Comparison of ENCODE assay signal across 12 cellular contexts in the genomic region with DNA sequence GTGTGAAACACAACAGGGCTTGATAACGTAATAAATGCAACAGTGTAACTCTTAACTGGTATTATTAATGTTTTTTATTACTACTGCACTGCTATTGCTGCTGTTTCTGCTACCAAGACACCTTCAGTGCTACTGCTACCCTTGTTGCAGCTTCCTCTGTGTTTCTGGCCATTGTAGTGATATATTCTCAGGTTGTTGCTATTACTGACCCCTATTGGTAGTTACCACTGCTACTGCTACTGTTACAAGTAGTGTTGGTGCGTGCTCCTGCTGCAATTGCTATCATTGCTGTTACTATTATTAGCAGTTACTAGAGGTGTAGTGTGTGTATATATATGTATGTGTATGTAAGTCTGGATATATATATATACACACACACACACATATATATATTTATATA.
A peak's percentile ranks its signal among the peaks of the same experiment; 100 is the strongest.
DNase-seq lines count a peak whose midpoint lies in the region; ATAC-seq, FAIRE-seq and TF ChIP-seq lines count a peak whose summit lies in the region.
"Had no signal": no experiment of that assay in that cellular context is flagged by ENCODE, and none has a peak within 500 bp of the region (broad histone marks: within the 10 kb centered on the region; RNA-seq: fewer than 3 reads in every experiment).

No MANE protein-coding gene starts in this region.

- peak; percentile 60 for FAIRE-seq in H1 (lab: Jason Lieb, UNC)
- FAIRE-seq: astrocyte, islet of Langerhans had no signal

- H3K27ac Mint-ChIP-seq in type B pancreatic cell: no peak overlapping the region
- no peak overlapping the region for H3K27ac Mint-ChIP-seq in naive thymus-derived CD4-positive, alpha-beta T cell

- H3K27ac ChIP-seq in heart right ventricle (peak overlapping the region in 6 of 10 donors; percentile 34 to 77 (median 55)), H1 (ENCODE audit: low read depth, low read length) (no peak overlapping the region)
- no peak overlapping the region for H3K27ac ChIP-seq in naive thymus-derived CD4-positive, alpha-beta T cell (ENCODE audit: low read depth, low read length)

- H2BK5ac ChIP-seq in H1 (ENCODE audit: low read depth, low read length): no peak overlapping the region

- no peaks in the 10 kb centered on the region for H3K4me1 Mint-ChIP-seq in type B pancreatic cell (ENCODE audit: unreplicated experiment)
- peaks cover 5 to 19% (median 8%) of the 10 kb centered on the region in 7 donors for H3K4me1 Mint-ChIP-seq in naive thymus-derived CD4-positive, alpha-beta T cell

- POLR2A ChIA-PET in H1 (lab: Charles Lee; ENCODE audit: partially characterized antibody): no interaction called here
- POLR2A ChIA-PET in naive thymus-derived CD4-positive, alpha-beta T cell (lab: Charles Lee): no interaction called here

- H3K36me3 Mint-ChIP-seq in type B pancreatic cell: no peaks in the 10 kb centered on the region
- no peaks in the 10 kb centered on the region for H3K36me3 Mint-ChIP-seq in naive thymus-derived CD4-positive, alpha-beta T cell

- H3K4ac ChIP-seq in H1 (replicated peaks; ENCODE audit: insufficient read length, low read depth, low read length): no peak overlapping the region

- H3K23ac ChIP-seq in H1 (ENCODE audit: insufficient read length): no peak overlapping the region

- no peaks in the 10 kb centered on the region for H4K20me1 ChIP-seq in H1 (replicated peaks in 1 of 2; ENCODE audit: control insufficient read depth in 1 of 2, insufficient read depth in 2 of 2, low read length in 2 of 2)

- no peak overlapping the region for H3K18ac ChIP-seq in H1 (ENCODE audit: extremely low read depth, low read length)

- H2AK5ac ChIP-seq in H1 (ENCODE audit: low read depth, low read length): no peak overlapping the region

- no peak overlapping the region for H3K9ac ChIP-seq in H1 (replicated peaks in 1 of 4; ENCODE audit: extremely low read depth in 1 of 4, low read depth in 3 of 4, low read length in 3 of 4)

- DNase-seq in heart right ventricle: no peak
- DNase-seq in cardiac septum (ENCODE audit: low spot score): no peak
- peak; percentile 4 for DNase-seq in MV-4-11 (lab: John Stamatoyannopoulos, UW)
- DNase-seq in H1 (ENCODE audit: low read depth in 1 of 2, low spot score in 2 of 2): no peak
- DNase-seq in type B pancreatic cell (ENCODE audit: extremely low spot score, unreplicated experiment): no peak
- no peak for DNase-seq in G401 (ENCODE audit: low spot score)
- no peak for DNase-seq in HK-2 (ENCODE audit: unreplicated experiment)
- DNase-seq in naive thymus-derived CD4-positive, alpha-beta T cell: no peak

- H3K4me3 ChIP-seq in heart right ventricle (no peak overlapping the region), H1 (ENCODE audit: extremely low read depth in 1 of 4, insufficient read depth in 2 of 4, low read depth in 3 of 4, low read length in 4 of 4) (no peak overlapping the region)
- H3K4me3 ChIP-seq in naive thymus-derived CD4-positive, alpha-beta T cell (ENCODE audit: low read length): no peak overlapping the region

- no peak overlapping the region for H2BK20ac ChIP-seq in H1 (ENCODE audit: low read length)

- WGBS in heart right ventricle, 2 donors: 72 to 77% methylated on average over 2 of the region's 2 CpGs
- WGBS in H1 (ENCODE audit: extremely low coverage in 1 of 2, insufficient coverage in 1 of 2, insufficient read length in 1 of 2, insufficient replicate concordance in 2 of 2, low coverage in 1 of 2, low lambda C conversion rate in 2 of 2, missing lambda C conversion rate in 1 of 2), 2 experiments: 81% methylated on average over 2 of the region's 2 CpGs; no CpG with 5 or more reads in 1 of the 2 experiments

- H3K36me3 ChIP-seq in heart right ventricle: no peaks in the 10 kb centered on the region
- no peaks in the 10 kb centered on the region for H3K36me3 ChIP-seq in H1 (ENCODE audit: control insufficient read depth in 2 of 4, insufficient read depth in 4 of 4, low read length in 3 of 4)
- no peaks in the 10 kb centered on the region for H3K36me3 ChIP-seq in naive thymus-derived CD4-positive, alpha-beta T cell (ENCODE audit: control insufficient read depth in 2 of 3, insufficient read depth in 3 of 3, low read length in 3 of 3)

- no peak overlapping the region for H2BK15ac ChIP-seq in H1 (ENCODE audit: low read length)

- H2AFZ ChIP-seq in H1 (ENCODE audit: low read length): no peak overlapping the region

- no peaks in the 10 kb centered on the region for H3K27me3 ChIP-seq in heart right ventricle
- H3K27me3 ChIP-seq in H1 (replicated peaks in 1 of 4; ENCODE audit: control insufficient read depth in 3 of 4, extremely low read depth in 1 of 4, insufficient read depth in 3 of 4, low read length in 3 of 4): no peaks in the 10 kb centered on the region
- no peaks in the 10 kb centered on the region for H3K27me3 ChIP-seq in naive thymus-derived CD4-positive, alpha-beta T cell (ENCODE audit: control insufficient read depth in 2 of 2, insufficient read depth in 2 of 2, low read length in 2 of 2)

- H3K4me3 Mint-ChIP-seq in type B pancreatic cell: no peak overlapping the region
- no peak overlapping the region for H3K4me3 Mint-ChIP-seq in naive thymus-derived CD4-positive, alpha-beta T cell

- no peak overlapping the region for H2BK12ac ChIP-seq in H1 (ENCODE audit: low read depth, low read length)

- no peaks in the 10 kb centered on the region for H3K9me3 ChIP-seq in heart right ventricle
- H3K9me3 ChIP-seq in H1 (ENCODE audit: insufficient read depth in 2 of 2, low read depth in 1 of 2, low read length in 1 of 2): no peaks in the 10 kb centered on the region
- no peaks in the 10 kb centered on the region for H3K9me3 ChIP-seq in naive thymus-derived CD4-positive, alpha-beta T cell (ENCODE audit: control insufficient read depth in 2 of 3, low read length in 3 of 3)
- H3K9me3 ChIP-seq: Caco-2 had no signal

- H3K23me2 ChIP-seq in H1 (ENCODE audit: low read depth, low read length): no peaks in the 10 kb centered on the region

- peaks cover 9% of the 10 kb centered on the region for H3K27me3 Mint-ChIP-seq in type B pancreatic cell
- H3K27me3 Mint-ChIP-seq in naive thymus-derived CD4-positive, alpha-beta T cell: peaks cover 0 to 11% (median 6%) of the 10 kb centered on the region in 5 donors

- peak; percentile 56 to 68 for TF ChIP-seq RAD21 in H1 (IDR thresholded peaks at IDR 0.05 in 1 of 2, conservative IDR thresholded peaks at IDR 0.05 in 1 of 2; ENCODE audit: low read depth in 2 of 2, low read length in 2 of 2)

- peak in 5 of 9 donors; percentile 20 to 49 (median 22) for TF ChIP-seq CTCF in heart right ventricle (IDR thresholded peaks at IDR 0.05)
- peak in 2 of 3 experiments; percentile 58 to 75; a peak in 3 of 4 replicates for TF ChIP-seq CTCF in H1 (IDR thresholded peaks at IDR 0.05; ENCODE audit: control extremely low read depth in 1 of 3, insufficient read depth in 1 of 3, low read depth in 1 of 3, low read length in 3 of 3)
- TF ChIP-seq CTCF in type B pancreatic cell (conservative IDR thresholded peaks at IDR 0.05): peak; percentile 49

- no peak overlapping the region for H3K14ac ChIP-seq in H1 (ENCODE audit: insufficient read length)

- no peaks in the 10 kb centered on the region for H3K79me2 ChIP-seq in H1 (ENCODE audit: control insufficient read depth in 1 of 2, insufficient read depth in 2 of 2, low read length in 2 of 2)

- in situ Hi-C loops in G401 (cut with HindIII; ENCODE audit: low sequenced_read_pairs): no loop called here

- H4K91ac ChIP-seq in H1 (replicated peaks; ENCODE audit: insufficient read length, low read length): no peak overlapping the region

- no peaks in the 10 kb centered on the region for H3K9me3 Mint-ChIP-seq in type B pancreatic cell
- no peaks in the 10 kb centered on the region for H3K9me3 Mint-ChIP-seq in naive thymus-derived CD4-positive, alpha-beta T cell

- no peak overlapping the region for H3K4me2 ChIP-seq in H1 (ENCODE audit: insufficient read depth in 1 of 2, low read depth in 2 of 2, low read length in 2 of 2)

- ATAC-seq in heart right ventricle: no peak
- no peak for ATAC-seq in naive thymus-derived CD4-positive, alpha-beta T cell
- ATAC-seq: activated CD4-positive, CD25-positive, alpha-beta regulatory T cell treated with anti-CD3 and anti-CD28 coated beads, Interleukin-2, amount 50 U/mL, for 24 hours had no signal

- no peak overlapping the region for H4K5ac ChIP-seq in H1 (ENCODE audit: insufficient read length, low read depth, low read length)

- no peak overlapping the region for H4K8ac ChIP-seq in H1 (ENCODE audit: extremely low read depth, insufficient read depth, low read length)

- CTCF ChIA-PET in H1 (lab: Charles Lee; ENCODE audit: partially characterized antibody): interaction anchor here (0.6 to 1.9 kb wide), 6 partner anchors 10 to 843 kb away, joined by 3 to 9 read pairs (median 4); no protein-coding TSS in a partner anchor
- CTCF ChIA-PET in naive thymus-derived CD4-positive, alpha-beta T cell (lab: Charles Lee): no interaction called here

- no peak overlapping the region for H2BK120ac ChIP-seq in H1 (replicated peaks; ENCODE audit: low read depth, low read length)

- H3K4me1 ChIP-seq in heart right ventricle (peaks cover 0 to 59% (median 24%) of the 10 kb centered on the region in 9 donors), H1 (replicated peaks in 1 of 4; ENCODE audit: control insufficient read depth in 3 of 4, insufficient read depth in 4 of 4, low read length in 3 of 4) (peaks cover 0 to 8% (median 1%) of the 10 kb centered on the region in 4 experiments; a peak in 2 of 7 replicates)
- no peaks in the 10 kb centered on the region for H3K4me1 ChIP-seq in naive thymus-derived CD4-positive, alpha-beta T cell (ENCODE audit: control insufficient read depth in 2 of 2, insufficient read depth in 2 of 2, low read length in 2 of 2)
- H3K4me1 ChIP-seq: Caco-2 had no signal

- no peaks in the 10 kb centered on the region for H3K79me1 ChIP-seq in H1 (ENCODE audit: low read depth, low read length)

- no peak for TF ChIP-seq EP300 in H1 (IDR thresholded peaks at IDR 0.05; ENCODE audit: borderline replicate concordance in 1 of 2, low read depth in 2 of 2, low read length in 2 of 2)

- no peak for TF ChIP-seq POLR2A in H1 (IDR thresholded peaks at IDR 0.05; ENCODE audit: control extremely low read depth in 1 of 2, low read depth in 2 of 2, low read length in 2 of 2)

- intact Hi-C loops in heart right ventricle (cut with DNase I) (loop anchor here in 5 of 10 donors (5.0 to 10.0 kb wide), 8 partner anchors 77 to 840 kb away; a partner anchor contains a TSS), cardiac septum (cut with DNase I) (loop anchor here (5.0 kb wide), 2 partner anchors 77 to 847 kb away; no protein-coding TSS in a partner anchor)
- intact Hi-C loops in naive thymus-derived CD4-positive, alpha-beta T cell (cut with micrococcal nuclease): no loop called here

- H3K56ac ChIP-seq in H1 (replicated peaks; ENCODE audit: insufficient read length, low read depth, low read length): no peak overlapping the region

TF ChIP-seq in H1, 55 proteins besides CTCF, POLR2A, EP300 and RAD21:
- TF ChIP-seq KDM1A (IDR thresholded peaks at IDR 0.05; ENCODE audit: borderline replicate concordance, low read length) (0 out of 2 replicates have a peak, but pooled peaks have one; percentile 3), TBP (IDR thresholded peaks at IDR 0.05; ENCODE audit: low read depth, low read length) (no peak)

Comparison
In these comparisons a context has a peak if more than half of its experiments do, and no peak if none do; other contexts are left out.
1. H3K27ac ChIP-seq: peak in heart right ventricle (6 of 10); none in H1 (single experiment) and naive thymus-derived CD4-positive, alpha-beta T cell (single experiment).
2. Peak in every context shown above with its lines, with median percentiles within 50 percentile points of each other: CTCF ChIP-seq.